8 cellular contexts compared by ENCODE assay signal in the genomic region with DNA sequence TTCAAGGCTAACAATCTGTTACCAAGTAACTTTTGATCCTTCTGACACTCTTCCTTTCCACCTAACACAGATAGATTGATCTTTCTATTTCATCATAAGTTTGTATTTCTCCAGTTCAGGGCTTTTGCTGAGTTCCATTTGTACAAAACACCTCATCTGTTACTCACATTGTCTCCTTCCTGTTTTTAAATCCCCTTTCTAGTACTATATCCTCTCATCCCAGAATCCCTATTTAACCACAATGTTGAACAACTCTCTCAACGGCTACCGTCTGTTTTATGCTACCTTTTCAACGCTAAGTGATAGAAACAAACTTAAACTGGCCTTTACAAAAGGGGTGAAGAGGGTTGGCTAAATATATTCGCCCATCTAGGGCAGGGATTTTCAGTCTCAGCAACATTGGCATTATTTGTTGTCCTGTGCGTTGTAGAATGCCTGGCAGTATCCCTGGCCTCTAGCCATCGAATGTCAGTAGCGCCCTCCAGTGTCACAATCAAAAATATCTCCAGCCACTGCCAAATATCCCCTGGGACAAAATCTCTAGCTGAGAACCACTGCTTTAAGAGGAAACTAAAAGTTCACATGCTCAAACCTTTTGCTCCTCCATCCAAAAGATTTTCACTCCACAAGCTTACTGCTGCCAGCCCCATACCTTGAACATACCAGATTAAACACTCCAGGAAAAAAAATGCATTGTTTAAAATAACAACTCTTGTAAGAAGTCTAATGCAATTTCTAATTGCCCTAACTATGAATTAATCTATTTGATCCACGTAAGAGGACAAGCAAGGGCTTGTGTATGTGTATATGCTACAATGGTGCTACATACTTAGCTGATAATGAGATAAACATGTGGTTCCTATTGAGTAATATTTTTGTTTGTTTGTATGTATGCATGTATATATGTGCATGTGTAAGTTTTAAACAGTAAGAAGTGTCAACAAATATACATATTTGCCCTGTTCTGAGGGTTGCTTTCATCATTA.
DNase-seq lines count a peak whose midpoint lies in the region; ATAC-seq and TF ChIP-seq lines count a peak whose summit lies in the region.

No MANE protein-coding gene starts in this region.

- peak; percentile 60 for DNase-seq in Ammon's horn (ENCODE audit: low spot score)
- peak; percentile 3 for DNase-seq in NCI-H1417 treated with DMSO at 0.1 percent for 48 hours (lab: John Stamatoyannopoulos, UW)
- peak; percentile 72 for DNase-seq in astrocyte of the hippocampus (ENCODE audit: low read depth, low spot score)
- no peak for DNase-seq in left lung
- DNase-seq in stimulated activated effector memory CD8-positive, alpha-beta T cell treated with anti-CD3 and anti-CD28 coated beads, Interleukin-12 subunit alpha, Interleukin-12 subunit beta, amount 100 ng/mL, for 72 hours (ENCODE audit: low spot score in 2 of 2): no peak
- no peak for DNase-seq in T-helper 2 cell
- DNase-seq in CD4-positive, alpha-beta T cell: no peak

- no peaks in the 10 kb centered on the region for H3K27me3 ChIP-seq in left lung
- H3K27me3 ChIP-seq in CD4-positive, alpha-beta T cell (ENCODE audit: control insufficient read depth, insufficient read depth, low read length): no peaks in the 10 kb centered on the region

- H3K9me3 Mint-ChIP-seq in stimulated activated effector memory CD8-positive, alpha-beta T cell treated with anti-CD3 and anti-CD28 coated beads, Interleukin-12 subunit alpha, Interleukin-12 subunit beta, amount 100 ng/mL, for 72 hours: peaks cover 14% of the 10 kb centered on the region
- peaks cover 10% of the 10 kb centered on the region for H3K9me3 Mint-ChIP-seq in CD4-positive, alpha-beta T cell

- H3K27me3 Mint-ChIP-seq in CD4-positive, alpha-beta T cell: no peaks in the 10 kb centered on the region

- peak in 1 of 2 donors; percentile 24 for TF ChIP-seq CTCF in left lung (IDR thresholded peaks at IDR 0.05)
- TF ChIP-seq CTCF in CD4-positive, alpha-beta T cell (IDR thresholded peaks at IDR 0.05): no peak

- H3K9me3 ChIP-seq in left lung: peaks cover 0 to 6% of the 10 kb centered on the region in 2 donors
- no peaks in the 10 kb centered on the region for H3K9me3 ChIP-seq in CD4-positive, alpha-beta T cell (ENCODE audit: control insufficient read depth, low read length)

- POLR2A ChIA-PET in CD4-positive, alpha-beta T cell (lab: Charles Lee): no interaction called here

- H3K4me1 Mint-ChIP-seq in stimulated activated effector memory CD8-positive, alpha-beta T cell treated with anti-CD3 and anti-CD28 coated beads, Interleukin-12 subunit alpha, Interleukin-12 subunit beta, amount 100 ng/mL, for 72 hours: no peaks in the 10 kb centered on the region
- H3K4me1 Mint-ChIP-seq in CD4-positive, alpha-beta T cell (ENCODE audit: low read depth): no peaks in the 10 kb centered on the region

- peak; percentile 68 for ATAC-seq in GM21447 (IDR thresholded peaks at IDR 0.05; ENCODE audit: unreplicated experiment)
- ATAC-seq in left lung: peak; percentile 90
- ATAC-seq in stimulated activated effector memory CD8-positive, alpha-beta T cell treated with anti-CD3 and anti-CD28 coated beads, Interleukin-12 subunit alpha, Interleukin-12 subunit beta, amount 100 ng/mL, for 72 hours: no peak
- no peak for ATAC-seq in CD4-positive, alpha-beta T cell (ENCODE audit: poor library complexity)

- no peaks in the 10 kb centered on the region for H3K36me3 Mint-ChIP-seq in stimulated activated effector memory CD8-positive, alpha-beta T cell treated with anti-CD3 and anti-CD28 coated beads, Interleukin-12 subunit alpha, Interleukin-12 subunit beta, amount 100 ng/mL, for 72 hours
- no peaks in the 10 kb centered on the region for H3K36me3 Mint-ChIP-seq in CD4-positive, alpha-beta T cell (ENCODE audit: low read depth)

- CTCF ChIA-PET in CD4-positive, alpha-beta T cell (lab: Charles Lee): no interaction called here

- intact Hi-C loops in left lung (cut with DNase I): no loop called here
- intact Hi-C loops in CD4-positive, alpha-beta T cell (cut with DNase I, micrococcal nuclease): no loop called here

- no peak overlapping the region for H3K4me3 ChIP-seq in left lung

- no peak overlapping the region for H3K27ac Mint-ChIP-seq in stimulated activated effector memory CD8-positive, alpha-beta T cell treated with anti-CD3 and anti-CD28 coated beads, Interleukin-12 subunit alpha, Interleukin-12 subunit beta, amount 100 ng/mL, for 72 hours
- H3K27ac Mint-ChIP-seq in CD4-positive, alpha-beta T cell: no peak overlapping the region

- H3K36me3 ChIP-seq in left lung: no peaks in the 10 kb centered on the region

- H3K27ac ChIP-seq in left lung: no peak overlapping the region
- H3K27ac ChIP-seq in CD4-positive, alpha-beta T cell (ENCODE audit: low read depth, low read length): no peak overlapping the region

- H3K4me3 Mint-ChIP-seq in stimulated activated effector memory CD8-positive, alpha-beta T cell treated with anti-CD3 and anti-CD28 coated beads, Interleukin-12 subunit alpha, Interleukin-12 subunit beta, amount 100 ng/mL, for 72 hours: no peak overlapping the region
- H3K4me3 Mint-ChIP-seq in CD4-positive, alpha-beta T cell: no peak overlapping the region

- no peaks in the 10 kb centered on the region for H3K4me1 ChIP-seq in left lung

Comparison
In these comparisons a context has a peak if more than half of its experiments do, and no peak if none do; other contexts are left out.
1. DNase-seq: peak in Ammon's horn (single experiment), NCI-H1417 treated with DMSO at 0.1 percent for 48 hours (single experiment) and astrocyte of the hippocampus (single experiment); none in left lung (0 of 2), stimulated activated effector memory CD8-positive, alpha-beta T cell treated with anti-CD3 and anti-CD28 coated beads, Interleukin-12 subunit alpha, Interleukin-12 subunit beta, amount 100 ng/mL, for 72 hours (0 of 2), T-helper 2 cell (0 of 5) and CD4-positive, alpha-beta T cell (0 of 10).
2. ATAC-seq: peak in GM21447 (single experiment) and left lung (single experiment); none in stimulated activated effector memory CD8-positive, alpha-beta T cell treated with anti-CD3 and anti-CD28 coated beads, Interleukin-12 subunit alpha, Interleukin-12 subunit beta, amount 100 ng/mL, for 72 hours (single experiment) and CD4-positive, alpha-beta T cell (single experiment).